ENCODE assay signal across 12 cellular contexts in the genomic region with DNA sequence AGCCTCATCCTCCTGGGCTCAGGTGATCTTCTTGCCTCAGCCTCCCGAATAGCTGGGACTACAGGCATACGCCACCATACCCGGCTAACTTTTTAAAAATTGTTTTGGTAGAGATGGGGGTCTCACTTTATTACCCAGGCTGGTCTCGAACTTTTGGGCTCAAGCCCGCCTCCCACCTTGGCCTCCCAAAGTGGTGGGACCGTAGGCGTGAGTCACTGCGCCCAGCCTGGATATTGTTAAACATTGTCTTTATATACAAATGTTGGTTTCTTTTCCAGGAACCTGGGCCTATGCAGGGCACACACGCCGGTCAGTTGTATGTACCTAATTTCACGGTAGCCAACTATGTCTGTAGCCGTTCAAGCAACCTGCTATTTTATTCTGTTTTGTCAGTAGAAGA.
DNase-seq lines count a peak whose midpoint lies in the region; ATAC-seq and TF ChIP-seq lines count a peak whose summit lies in the region.
"Had no signal": no experiment of that assay in that cellular context is flagged by ENCODE, and none has a peak within 500 bp of the region (broad histone marks: within the 10 kb centered on the region; RNA-seq: fewer than 3 reads in every experiment).

No MANE protein-coding gene starts in this region.

- WGBS in esophagus, 2 donors: 74 to 87% methylated on average over 12 of the region's 12 CpGs
- WGBS in lower leg skin, 2 donors: 87 to 95% methylated on average over 12 of the region's 12 CpGs

- intact Hi-C loops in breast epithelium (cut with DNase I; ENCODE audit: low total_unique reads): loop anchor here (5.0 kb wide), 1 partner anchor 59 kb away; the partner anchor contains the start of gene SYNJ2
- intact Hi-C loops in MCF 10A (cut with micrococcal nuclease): no loop called here
- intact Hi-C loops in uterus (cut with DNase I; ENCODE audit: low total_unique reads): no loop called here
- intact Hi-C loops in lower leg skin (cut with DNase I; ENCODE audit: low total_unique reads): no loop called here

- H3K4me1 Mint-ChIP-seq in MCF 10A (ENCODE audit: insufficient read depth, unreplicated experiment) (peaks cover 40% of the 10 kb centered on the region), osteocyte (ENCODE audit: unreplicated experiment) (peaks cover 67% of the 10 kb centered on the region)

- CTCF ChIA-PET in MCF 10A (lab: Yijun Ruan, JAX): interaction anchor here (0.7 to 1.5 kb wide), 3 partner anchors 16 to 31 kb away, joined by 3 to 4 read pairs (median 4); no protein-coding TSS in a partner anchor

- H3K9me3 ChIP-seq in breast epithelium (no peaks in the 10 kb centered on the region), esophagus (ENCODE audit: control insufficient read depth in 2 of 2, insufficient read depth in 1 of 2, low read depth in 1 of 2, low read length in 1 of 2) (no peaks in the 10 kb centered on the region), uterus (no peaks in the 10 kb centered on the region)
- H3K9me3 ChIP-seq: left lung had no signal

- H3K4me3 ChIP-seq in breast epithelium (no peak overlapping the region), esophagus (ENCODE audit: low read depth in 1 of 2, low read length in 2 of 2) (no peak overlapping the region), uterus (no peak overlapping the region), lower leg skin (ENCODE audit: low read depth, poor library complexity, severe bottlenecking) (no peak overlapping the region)
- H3K4me3 ChIP-seq: left lung had no signal

- no peak for TF ChIP-seq CTCF in breast epithelium (IDR thresholded peaks at IDR 0.05)
- TF ChIP-seq CTCF in MCF 10A (IDR thresholded peaks at IDR 0.05; ENCODE audit: unreplicated experiment): no peak
- TF ChIP-seq CTCF in osteocyte (IDR thresholded peaks at IDR 0.05): no peak
- no peak for TF ChIP-seq CTCF in uterus (IDR thresholded peaks at IDR 0.05)
- TF ChIP-seq CTCF in lower leg skin (IDR thresholded peaks at IDR 0.05): no peak

- H3K27ac ChIP-seq in breast epithelium: peak overlapping the region; percentile 81 to 82
- peak overlapping the region; percentile 81 to 82 for H3K27ac ChIP-seq in esophagus (ENCODE audit: low read depth in 2 of 2, low read length in 1 of 2)
- H3K27ac ChIP-seq in uterus: peak overlapping the region; percentile 87 to 91

- no TSS peak for BruUV-seq in MCF 10A (replicated peaks; lab: Mats Ljungman, UMichigan)

- H3K36me3 Mint-ChIP-seq in MCF 10A (ENCODE audit: insufficient read depth, unreplicated experiment) (peaks cover 9% of the 10 kb centered on the region), osteocyte (ENCODE audit: unreplicated experiment) (peaks cover 32% of the 10 kb centered on the region)

- DNase-seq in breast epithelium (ENCODE audit: low spot score in 2 of 2): no peak
- no peak for DNase-seq in MCF 10A (ENCODE audit: unreplicated experiment)
- DNase-seq in osteocyte (ENCODE audit: extremely low spot score, unreplicated experiment): no peak
- DNase-seq in uterus: peak in 1 of 2 donors; percentile 15
- no peak for DNase-seq in activated CD4-positive, alpha-beta T cell treated with anti-CD3 and anti-CD28 coated beads for 1 hour
- DNase-seq in lower leg skin (ENCODE audit: low spot score in 2 of 2): no peak
- DNase-seq: activated CD4-positive, alpha-beta T cell treated with anti-CD3 and anti-CD28 coated beads for 36 hours; left lung; NCI-H187 treated with DMSO at 0.1 percent for 48 hours had no signal

- H3K27me3 ChIP-seq in breast epithelium (no peaks in the 10 kb centered on the region), esophagus (ENCODE audit: control insufficient read depth in 1 of 2, insufficient read depth in 2 of 2, low read length in 2 of 2) (no peaks in the 10 kb centered on the region), uterus (no peaks in the 10 kb centered on the region)
- H3K27me3 ChIP-seq: left lung had no signal

- POLR2A ChIA-PET in MCF 10A (lab: Yijun Ruan, JAX): interaction anchor here (0.7 to 3.0 kb wide), 7 partner anchors 9 to 59 kb away, joined by 3 to 19 read pairs (median 3); no protein-coding TSS in a partner anchor

- H3K27me3 Mint-ChIP-seq in MCF 10A (ENCODE audit: insufficient read depth, unreplicated experiment) (no peaks in the 10 kb centered on the region), osteocyte (ENCODE audit: unreplicated experiment) (no peaks in the 10 kb centered on the region)
- H3K27me3 Mint-ChIP-seq: activated CD4-positive, alpha-beta T cell treated with anti-CD3 and anti-CD28 coated beads for 36 hours; IgD-negative memory B cell had no signal

- H3K4me3 Mint-ChIP-seq in MCF 10A (ENCODE audit: unreplicated experiment) (no peak overlapping the region), osteocyte (ENCODE audit: unreplicated experiment) (no peak overlapping the region)
- H3K4me3 Mint-ChIP-seq: activated CD4-positive, alpha-beta T cell treated with anti-CD3 and anti-CD28 coated beads for 36 hours had no signal

- no peak for ATAC-seq in GM18867 (IDR thresholded peaks at IDR 0.05; ENCODE audit: unreplicated experiment)
- ATAC-seq: activated CD4-positive, alpha-beta T cell treated with anti-CD3 and anti-CD28 coated beads for 36 hours had no signal

- H3K4me1 ChIP-seq in breast epithelium (peaks cover 0 to 6% of the 10 kb centered on the region in 2 donors), esophagus (ENCODE audit: control insufficient read depth in 2 of 2, insufficient read depth in 2 of 2, low read length in 1 of 2) (peaks cover 8 to 25% of the 10 kb centered on the region in 2 donors), uterus (peaks cover 19 to 22% of the 10 kb centered on the region in 2 donors)

- H3K36me3 ChIP-seq in breast epithelium (no peaks in the 10 kb centered on the region), esophagus (ENCODE audit: control insufficient read depth in 2 of 2, insufficient read depth in 2 of 2, low read length in 1 of 2) (peaks cover 0 to 7% of the 10 kb centered on the region in 2 donors), uterus (no peaks in the 10 kb centered on the region)

- H3K27ac Mint-ChIP-seq in MCF 10A (ENCODE audit: low read depth, unreplicated experiment) (no peak overlapping the region), osteocyte (ENCODE audit: unreplicated experiment) (peak overlapping the region; percentile 95)
- H3K27ac Mint-ChIP-seq: activated CD4-positive, alpha-beta T cell treated with anti-CD3 and anti-CD28 coated beads for 36 hours had no signal

- H3K9me3 Mint-ChIP-seq in MCF 10A (ENCODE audit: unreplicated experiment) (no peaks in the 10 kb centered on the region), osteocyte (ENCODE audit: unreplicated experiment) (no peaks in the 10 kb centered on the region)
- H3K9me3 Mint-ChIP-seq: IgD-negative memory B cell had no signal

- TF ChIP-seq POLR2A in breast epithelium (IDR thresholded peaks at IDR 0.05) (no peak), uterus (IDR thresholded peaks at IDR 0.05) (no peak), lower leg skin (IDR thresholded peaks at IDR 0.05) (no peak)
